9 cellular contexts compared by ENCODE assay signal in the genomic region with DNA sequence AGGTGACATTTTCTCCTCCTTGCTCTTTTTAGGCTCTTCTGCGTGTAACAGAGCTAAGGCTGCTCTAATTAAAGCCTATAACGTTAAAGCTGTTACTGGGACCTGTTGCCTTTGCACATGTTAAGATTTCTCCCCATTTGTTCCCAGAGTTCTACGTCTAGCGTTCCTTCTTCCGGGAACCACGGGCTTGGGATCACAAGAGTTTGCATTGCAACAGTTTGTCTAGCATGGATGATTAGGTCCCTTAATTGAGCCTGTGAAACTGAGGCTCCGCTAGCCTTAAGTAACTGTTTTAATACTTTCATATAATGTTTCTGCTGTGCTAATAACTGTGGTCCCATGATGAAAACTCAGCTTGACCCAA. TPM values are rescaled to one million over a fixed set of nuclear protein-coding genes. Genes with fewer than 3 reads are reported as not detected.
DNase-seq lines count a peak whose midpoint lies in the region; ATAC-seq and TF ChIP-seq lines count a peak whose summit lies in the region.
"Had no signal": no experiment of that assay in that cellular context is flagged by ENCODE, and none has a peak within 500 bp of the region (broad histone marks: within the 10 kb centered on the region; RNA-seq: fewer than 3 reads in every experiment).

No MANE protein-coding gene starts in this region.

- 10 to 23% methylated on average over 7 of the region's 7 CpGs for WGBS in aorta, 2 donors

- peak overlapping the region; percentile 58 to 70 for H3K9ac ChIP-seq in mucosa of rectum (ENCODE audit: low read depth in 1 of 2, low read length in 2 of 2)

- H3K27me3 ChIP-seq in mucosa of rectum (ENCODE audit: control insufficient read depth in 2 of 2, insufficient read depth in 2 of 2, low read length in 2 of 2) (no peaks in the 10 kb centered on the region), aorta (ENCODE audit: control insufficient read depth in 1 of 2, insufficient read depth in 2 of 2, low read length in 1 of 2) (no peaks in the 10 kb centered on the region)

- intact Hi-C loops in Right ventricle myocardium superior (cut with DNase I): no loop called here
- intact Hi-C loops in Right ventricle myocardium inferior (cut with DNase I): no loop called here
- intact Hi-C loops in aorta (cut with DNase I): no loop called here

- peak; percentile 22 for ATAC-seq in Right ventricle myocardium superior (ENCODE audit: poor library complexity)
- no peak for ATAC-seq in Right ventricle myocardium inferior
- ATAC-seq in aorta (ENCODE audit: low FRiP score): no peak
- ATAC-seq in HG03571 (IDR thresholded peaks at IDR 0.05; ENCODE audit: unreplicated experiment): no peak
- no peak for ATAC-seq in GM18519 (IDR thresholded peaks at IDR 0.05; ENCODE audit: low FRiP score, unreplicated experiment)

- no peak for TF ChIP-seq CTCF in coronary artery (IDR thresholded peaks at IDR 0.05)

- no peaks in the 10 kb centered on the region for H3K9me3 ChIP-seq in mucosa of rectum (ENCODE audit: control insufficient read depth in 2 of 2, low read length in 2 of 2)
- H3K9me3 ChIP-seq in aorta (ENCODE audit: control insufficient read depth, low read length): no peaks in the 10 kb centered on the region

- H3K36me3 ChIP-seq in mucosa of rectum (ENCODE audit: control insufficient read depth in 2 of 2, insufficient read depth in 2 of 2, low read length in 2 of 2) (no peaks in the 10 kb centered on the region), aorta (ENCODE audit: control insufficient read depth in 1 of 2, insufficient read depth in 2 of 2, low read length in 1 of 2) (no peaks in the 10 kb centered on the region)

- H3K4me1 ChIP-seq in mucosa of rectum (ENCODE audit: control insufficient read depth in 2 of 2, insufficient read depth in 2 of 2, low read length in 2 of 2) (peaks cover 15 to 21% of the 10 kb centered on the region in 2 donors), aorta (ENCODE audit: control insufficient read depth in 1 of 2, insufficient read depth in 2 of 2, low read length in 2 of 2) (no peaks in the 10 kb centered on the region)

- peak overlapping the region; percentile 60 for H3K4me3 ChIP-seq in coronary artery
- peak overlapping the region; percentile 69 to 84 for H3K4me3 ChIP-seq in mucosa of rectum (ENCODE audit: low read length in 2 of 2)
- H3K4me3 ChIP-seq in aorta (ENCODE audit: low read length in 2 of 2): peak overlapping the region; percentile 54 to 84

- DNase-seq in Right ventricle myocardium superior: no peak
- DNase-seq in Right ventricle myocardium inferior (ENCODE audit: missing footprints): no peak
- DNase-seq in coronary artery (ENCODE audit: low spot score): no peak
- no peak for DNase-seq in aorta
- no peak for DNase-seq in DMS 273 (lab: John Stamatoyannopoulos, UW; ENCODE audit: unreplicated experiment)

- H3K27ac ChIP-seq in coronary artery (no peak overlapping the region), mucosa of rectum (ENCODE audit: low read depth in 2 of 2, low read length in 2 of 2) (peak overlapping the region; percentile 77 to 81), aorta (ENCODE audit: low read depth in 1 of 2, low read length in 2 of 2) (no peak overlapping the region)

RNA-seq across cellular contexts. Expression of gene LYZ, which starts 16.7 kb away (rescaled TPM):
- 39.9 TPM for total RNA-seq in Right ventricle myocardium superior
- 49.2 TPM for total RNA-seq in Right ventricle myocardium inferior
- 100 to 1,000 TPM in 1 of 2 donors, 10 to 100 TPM in 1; 38.7 to 180 TPM for total RNA-seq in aorta
- 100 to 1,000 TPM in 1 of 2 donors, 10 to 100 TPM in 1; 15.1 to 122 TPM for polyA plus RNA-seq in aorta
- total RNA-seq: M059J had no signal

RNA-seq across cellular contexts. Expression of gene YEATS4, which starts 28.1 kb away (rescaled TPM):
- total RNA-seq in Right ventricle myocardium superior (10.3 TPM), Right ventricle myocardium inferior (11.4 TPM), aorta (10 to 100 TPM in 1 of 2 donors, 1 to 10 TPM in 1; 8.5 to 11.6 TPM)
- polyA plus RNA-seq in aorta: 10 to 100 TPM; 11.6 to 12.5 TPM

Comparison
In these comparisons a context has a peak if more than half of its experiments do, and no peak if none do; other contexts are left out.
1. H3K27ac ChIP-seq: peak in mucosa of rectum (2 of 2); none in coronary artery (0 of 2) and aorta (0 of 2).
2. Peak in every context shown above with its lines, with median percentiles within 50 percentile points of each other: H3K4me3 ChIP-seq.